In genomic region chr1:5232537-5232936, GRCh38 we compare ENCODE assay signal across 6 cellular contexts.
"Had no signal": no experiment of that assay in that cellular context is flagged by ENCODE, and none has a peak within 500 bp of the region (broad histone marks: within the 10 kb centered on the region; RNA-seq: fewer than 3 reads in every experiment).

No MANE protein-coding gene starts in this region.

- H3K27ac Mint-ChIP-seq: GM23338, H9, IgD-negative memory B cell had no signal

- H3K4me3 ChIP-seq: GM23338 had no signal

- H2AFZ ChIP-seq: GM23338 had no signal

- DNase-seq: H9, HCEC 1CT had no signal

- H3K27ac ChIP-seq: HL-60 had no signal

- H3K4me3 Mint-ChIP-seq: GM23338, H9, IgD-negative memory B cell had no signal

- H3K27me3 Mint-ChIP-seq: IgD-negative memory B cell had no signal

- ATAC-seq: GM23338, HepG2 had no signal

- H3K4me2 ChIP-seq: GM23338 had no signal
